16 cellular contexts compared by ENCODE assay signal in genomic region chr1:59664167-59664566, GRCh38.
"Had no signal": no experiment of that assay in that cellular context is flagged by ENCODE, and none has a peak within 500 bp of the region (broad histone marks: within the 10 kb centered on the region; RNA-seq: fewer than 3 reads in every experiment).

No MANE protein-coding gene starts in this region.

- H3K9me3 ChIP-seq: gastroesophageal sphincter, heart left ventricle, thoracic aorta, upper lobe of right lung had no signal

- H3K36me3 ChIP-seq: gastroesophageal sphincter, heart left ventricle, thoracic aorta, upper lobe of right lung had no signal

- H3K27ac Mint-ChIP-seq: activated CD4-positive, alpha-beta memory T cell treated with anti-CD3 and anti-CD28 coated beads, Interleukin-2, amount 10 ng/mL, durations not matched to agents 7 days and 5 days; activated CD4-positive, alpha-beta T cell treated with anti-CD3 and anti-CD28 coated beads, Interleukin-2, amount 10 ng/mL, durations not matched to agents 24 days and 14 days; activated naive CD8-positive, alpha-beta T cell treated with anti-CD3 and anti-CD28 coated beads, Interleukin-2, amount 50 U/mL, for 24 hours; immature natural killer cell had no signal

- H3K4me1 ChIP-seq: upper lobe of right lung had no signal

- H3K27me3 Mint-ChIP-seq: activated CD4-positive, alpha-beta memory T cell treated with anti-CD3 and anti-CD28 coated beads, Interleukin-2, amount 10 ng/mL, durations not matched to agents 7 days and 5 days; activated CD4-positive, alpha-beta T cell treated with anti-CD3 and anti-CD28 coated beads, Interleukin-2, amount 10 ng/mL, durations not matched to agents 24 days and 14 days; activated naive CD8-positive, alpha-beta T cell treated with anti-CD3 and anti-CD28 coated beads, Interleukin-2, amount 50 U/mL, for 24 hours had no signal

- H3K9me3 Mint-ChIP-seq: activated CD4-positive, alpha-beta memory T cell treated with anti-CD3 and anti-CD28 coated beads, Interleukin-2, amount 10 ng/mL, durations not matched to agents 7 days and 5 days; activated CD4-positive, alpha-beta T cell treated with anti-CD3 and anti-CD28 coated beads, Interleukin-2, amount 10 ng/mL, durations not matched to agents 24 days and 14 days; activated naive CD8-positive, alpha-beta T cell treated with anti-CD3 and anti-CD28 coated beads, Interleukin-2, amount 50 U/mL, for 24 hours; immature natural killer cell had no signal

- H3K4me3 ChIP-seq: gastroesophageal sphincter, heart left ventricle, thoracic aorta, upper lobe of right lung had no signal

- H3K4me3 Mint-ChIP-seq: activated CD4-positive, alpha-beta memory T cell treated with anti-CD3 and anti-CD28 coated beads, Interleukin-2, amount 10 ng/mL, durations not matched to agents 7 days and 5 days; activated CD4-positive, alpha-beta T cell treated with anti-CD3 and anti-CD28 coated beads, Interleukin-2, amount 10 ng/mL, durations not matched to agents 24 days and 14 days; activated naive CD8-positive, alpha-beta T cell treated with anti-CD3 and anti-CD28 coated beads, Interleukin-2, amount 50 U/mL, for 24 hours; immature natural killer cell had no signal

- H3K27ac ChIP-seq: epithelial cell of prostate, gastroesophageal sphincter, thoracic aorta, upper lobe of right lung had no signal

- H3K27me3 ChIP-seq: gastroesophageal sphincter, heart left ventricle, upper lobe of right lung had no signal

- H3K4me1 Mint-ChIP-seq: activated CD4-positive, alpha-beta memory T cell treated with anti-CD3 and anti-CD28 coated beads, Interleukin-2, amount 10 ng/mL, durations not matched to agents 7 days and 5 days; activated CD4-positive, alpha-beta T cell treated with anti-CD3 and anti-CD28 coated beads, Interleukin-2, amount 10 ng/mL, durations not matched to agents 24 days and 14 days; activated naive CD8-positive, alpha-beta T cell treated with anti-CD3 and anti-CD28 coated beads, Interleukin-2, amount 50 U/mL, for 24 hours; immature natural killer cell had no signal

- DNase-seq: activated CD4-positive, alpha-beta memory T cell treated with anti-CD3 and anti-CD28 coated beads, Interleukin-2, amount 10 ng/mL, durations not matched to agents 7 days and 5 days; activated CD4-positive, alpha-beta T cell treated with anti-CD3 and anti-CD28 coated beads, Interleukin-2, amount 10 ng/mL, durations not matched to agents 24 days and 14 days; activated gamma-delta T cell; activated naive CD4-positive, alpha-beta T cell treated with anti-CD3 and anti-CD28 coated beads, Interleukin-2, amount 50 U/mL, for 16 hours; activated naive CD8-positive, alpha-beta T cell treated with anti-CD3 and anti-CD28 coated beads, Interleukin-2, amount 50 U/mL, for 24 hours; cortex of kidney; heart left ventricle; immature natural killer cell; posterior cingulate gyrus; small intestine; stimulated activated CD4-positive, alpha-beta T cell treated with anti-CD3 and anti-CD28 coated beads, Interleukin-15, amount 100 ng/mL, for 24 hours; stimulated activated naive CD4-positive, alpha-beta T cell; upper lobe of right lung had no signal
